ENCODE assay signal across 8 cellular contexts in the genomic region with DNA sequence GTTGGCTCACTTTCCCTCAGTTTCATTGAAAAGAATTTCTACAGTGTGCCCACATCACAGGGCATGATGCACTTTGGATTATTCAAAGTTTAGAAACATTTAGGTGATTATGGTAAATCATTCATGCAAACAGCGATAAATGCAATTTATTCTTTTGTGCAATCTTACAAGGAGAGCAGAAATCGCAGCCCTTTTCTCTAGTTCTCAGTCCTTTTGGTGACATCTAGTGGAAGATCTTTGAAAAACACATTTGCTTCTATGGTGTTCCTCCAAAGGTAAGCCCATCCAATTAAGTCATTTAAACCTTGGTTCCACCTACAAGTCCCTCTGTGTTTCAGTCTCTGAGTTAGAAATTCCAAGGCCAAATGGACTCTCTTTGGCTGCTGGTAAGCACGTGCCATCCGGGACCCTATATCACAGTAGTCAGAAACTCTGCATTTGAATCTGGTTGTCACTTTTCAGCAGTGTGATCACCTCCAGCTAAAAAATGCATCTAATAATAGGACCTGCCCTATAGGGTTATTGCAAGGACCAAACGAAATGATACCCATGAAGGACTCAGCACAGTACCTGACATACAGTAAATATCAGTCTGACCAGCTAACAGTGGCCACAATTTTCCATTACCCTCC.
A peak's percentile ranks its signal among the peaks of the same experiment; 100 is the strongest.
DNase-seq lines count a peak whose midpoint lies in the region; ATAC-seq, FAIRE-seq and TF ChIP-seq lines count a peak whose summit lies in the region.

No MANE protein-coding gene starts in this region.

- no peak overlapping the region for H3K9ac ChIP-seq in HepG2 (ENCODE audit: insufficient read depth, low read depth, low read length)

- TF ChIP-seq RAD21 in HepG2 (CRISPR knock-in tag; IDR thresholded peaks at IDR 0.05): 0 out of 2 replicates have a peak, but pooled peaks have one; percentile 44

- H3K36me3 Mint-ChIP-seq in activated CD4-positive, alpha-beta memory T cell treated with anti-CD3 and anti-CD28 coated beads, Interleukin-2, amount 10 ng/mL, durations not matched to agents 7 days and 5 days (ENCODE audit: low read depth): peaks cover 46% of the 10 kb centered on the region
- H3K36me3 Mint-ChIP-seq in activated naive CD8-positive, alpha-beta T cell treated with anti-CD3 and anti-CD28 coated beads, Interleukin-2, amount 50 U/mL, for 24 hours (ENCODE audit: low read depth): peaks cover 20% of the 10 kb centered on the region

- H3K4me1 ChIP-seq in HepG2 (ENCODE audit: insufficient read depth, low read length) (peaks cover 35% of the 10 kb centered on the region), suprapubic skin (no peaks in the 10 kb centered on the region)

- WGBS in HepG2 (ENCODE audit: low lambda C conversion rate): 47% methylated on average over 5 of the region's 5 CpGs
- WGBS in suprapubic skin: 45% methylated on average over 5 of the region's 5 CpGs

- H3K27me3 ChIP-seq in HepG2 (ENCODE audit: control insufficient read depth in 1 of 2, insufficient read depth in 2 of 2, low read length in 2 of 2) (no peaks in the 10 kb centered on the region), suprapubic skin (no peaks in the 10 kb centered on the region)

- intact Hi-C loops in HepG2 (cut with micrococcal nuclease; ENCODE audit: unreplicated experiment): loop anchor here (1.0 to 10.0 kb wide), 4 partner anchors 68 to 308 kb away; no protein-coding TSS in a partner anchor

- FAIRE-seq in HepG2 (lab: Jason Lieb, UNC): peak; percentile 82

- ATAC-seq in HepG2: no peak
- ATAC-seq in activated naive CD8-positive, alpha-beta T cell treated with anti-CD3 and anti-CD28 coated beads, Interleukin-2, amount 50 U/mL, for 24 hours: no peak

- no peaks in the 10 kb centered on the region for H3K4me1 Mint-ChIP-seq in activated CD4-positive, alpha-beta memory T cell treated with anti-CD3 and anti-CD28 coated beads, Interleukin-2, amount 10 ng/mL, durations not matched to agents 7 days and 5 days
- peaks cover 11% of the 10 kb centered on the region for H3K4me1 Mint-ChIP-seq in activated naive CD8-positive, alpha-beta T cell treated with anti-CD3 and anti-CD28 coated beads, Interleukin-2, amount 50 U/mL, for 24 hours

- no peak overlapping the region for H3K27ac Mint-ChIP-seq in activated CD4-positive, alpha-beta memory T cell treated with anti-CD3 and anti-CD28 coated beads, Interleukin-2, amount 10 ng/mL, durations not matched to agents 7 days and 5 days
- no peak overlapping the region for H3K27ac Mint-ChIP-seq in activated naive CD8-positive, alpha-beta T cell treated with anti-CD3 and anti-CD28 coated beads, Interleukin-2, amount 50 U/mL, for 24 hours

- CTCF ChIA-PET in HepG2 (lab: Yijun Ruan, JAX; ENCODE audit: low intra/inter-chr PET ratio, low total read pairs): interaction anchor here (1.3 to 1.5 kb wide), 3 partner anchors 12 to 142 kb away, joined by 3 to 10 read pairs (median 7); no protein-coding TSS in a partner anchor
- CTCF ChIA-PET in activated CD4-positive, alpha-beta memory T cell treated with anti-CD3 and anti-CD28 coated beads, Interleukin-2, amount 10 ng/mL, durations not matched to agents 7 days and 5 days (lab: Charles Lee): interaction anchor here (1.5 kb wide), 2 partner anchors 10 to 23 kb away, joined by 3 read pairs; no protein-coding TSS in a partner anchor

- TF ChIP-seq POLR2A in HepG2 (IDR thresholded peaks at IDR 0.05; ENCODE audit: insufficient read depth in 1 of 2, low read depth in 2 of 2, low read length in 2 of 2): no peak
- TF ChIP-seq POLR2A in suprapubic skin (IDR thresholded peaks at IDR 0.05): no peak

- POLR2A ChIA-PET in HepG2 (lab: Yijun Ruan, JAX): no interaction called here
- POLR2A ChIA-PET in activated CD4-positive, alpha-beta memory T cell treated with anti-CD3 and anti-CD28 coated beads, Interleukin-2, amount 10 ng/mL, durations not matched to agents 7 days and 5 days (lab: Charles Lee): no interaction called here

- no peak overlapping the region for H3K4me2 ChIP-seq in HepG2 (ENCODE audit: low read depth, low read length)

- H3K36me3 ChIP-seq in HepG2 (replicated peaks in 1 of 2; ENCODE audit: control insufficient read depth in 1 of 2, insufficient read depth in 2 of 2, low read length in 2 of 2) (peaks cover 20 to 51% of the 10 kb centered on the region in 2 experiments; a peak in 4 of 5 replicates), suprapubic skin (peaks cover 51% of the 10 kb centered on the region)

- TF ChIP-seq CTCF in GM12874 (IDR thresholded peaks at IDR 0.05; ENCODE audit: insufficient read depth, low read depth, low read length) (peak; percentile 34), HepG2 (CRISPR knock-in tag; IDR thresholded peaks at IDR 0.05) (peak; percentile 78), suprapubic skin (IDR thresholded peaks at IDR 0.05) (peak in 1 of 2 donors; percentile 19)

- H3K79me2 ChIP-seq in HepG2 (ENCODE audit: insufficient read depth, low read length): no peaks in the 10 kb centered on the region

- no peaks in the 10 kb centered on the region; the same call in 1 of the 2 replicates for H4K20me1 ChIP-seq in HepG2 (ENCODE audit: insufficient read depth, low read length)

- H3K4me3 Mint-ChIP-seq in activated CD4-positive, alpha-beta memory T cell treated with anti-CD3 and anti-CD28 coated beads, Interleukin-2, amount 10 ng/mL, durations not matched to agents 7 days and 5 days: no peak overlapping the region
- no peak overlapping the region for H3K4me3 Mint-ChIP-seq in activated naive CD8-positive, alpha-beta T cell treated with anti-CD3 and anti-CD28 coated beads, Interleukin-2, amount 50 U/mL, for 24 hours

- DNase-seq in AML-193 (lab: John Stamatoyannopoulos, UW) (peak; percentile 52 to 68), NCI-H2196 treated with DMSO at 0.1 percent for 48 hours (lab: John Stamatoyannopoulos, UW; ENCODE audit: unreplicated experiment) (peak; percentile 36), brain pericyte (ENCODE audit: low read depth, low spot score) (peak; percentile 17), HepG2 (ENCODE audit: low spot score) (peak; percentile 59), suprapubic skin (ENCODE audit: low spot score in 2 of 2) (no peak)
- DNase-seq in activated CD4-positive, alpha-beta memory T cell treated with anti-CD3 and anti-CD28 coated beads, Interleukin-2, amount 10 ng/mL, durations not matched to agents 7 days and 5 days: no peak
- DNase-seq in activated naive CD8-positive, alpha-beta T cell treated with anti-CD3 and anti-CD28 coated beads, Interleukin-2, amount 50 U/mL, for 24 hours: no peak

- in situ Hi-C loops in HepG2 (cut with HindIII; ENCODE audit: extremely low pct_ligation_motif_present, low pct_unique_long_range_greater_than_20kb): loop anchor here (10.0 kb wide), 1 partner anchor 298 kb away; a partner anchor contains a TSS

- BruUV-seq in HepG2 (replicated peaks; lab: Mats Ljungman, UMichigan): no TSS peak

- no peak for TF ChIP-seq EP300 in HepG2 (IDR thresholded peaks at IDR 0.05; ENCODE audit: low read depth in 2 of 2, low read length in 2 of 2)
- TF ChIP-seq EP300 in HepG2 (CRISPR knock-in tag; IDR thresholded peaks at IDR 0.05; ENCODE audit: borderline replicate concordance): no peak
- TF ChIP-seq EP300 in suprapubic skin (IDR thresholded peaks at IDR 0.05): no peak

- no peak overlapping the region for H2AFZ ChIP-seq in HepG2 (ENCODE audit: low read length)

- H3K27ac ChIP-seq in HepG2 (ENCODE audit: extremely low read length, insufficient read depth, low read length): no peak overlapping the region
- H3K27ac ChIP-seq in suprapubic skin: no peak overlapping the region

- H3K27me3 Mint-ChIP-seq in activated CD4-positive, alpha-beta memory T cell treated with anti-CD3 and anti-CD28 coated beads, Interleukin-2, amount 10 ng/mL, durations not matched to agents 7 days and 5 days: no peaks in the 10 kb centered on the region
- no peaks in the 10 kb centered on the region for H3K27me3 Mint-ChIP-seq in activated naive CD8-positive, alpha-beta T cell treated with anti-CD3 and anti-CD28 coated beads, Interleukin-2, amount 50 U/mL, for 24 hours

- H3K4me3 ChIP-seq in HepG2 (replicated peaks in 1 of 3; ENCODE audit: insufficient read depth in 1 of 3, low read depth in 2 of 3, low read length in 3 of 3) (no peak overlapping the region), suprapubic skin (no peak overlapping the region)

- H3K9me3 ChIP-seq in HepG2 (ENCODE audit: low read length) (no peaks in the 10 kb centered on the region), suprapubic skin (no peaks in the 10 kb centered on the region)

- H3K9me3 Mint-ChIP-seq in activated CD4-positive, alpha-beta memory T cell treated with anti-CD3 and anti-CD28 coated beads, Interleukin-2, amount 10 ng/mL, durations not matched to agents 7 days and 5 days: no peaks in the 10 kb centered on the region
- no peaks in the 10 kb centered on the region for H3K9me3 Mint-ChIP-seq in activated naive CD8-positive, alpha-beta T cell treated with anti-CD3 and anti-CD28 coated beads, Interleukin-2, amount 50 U/mL, for 24 hours

TF ChIP-seq in HepG2, 621 proteins besides CTCF, POLR2A, EP300 and RAD21:
- TF ChIP-seq, protein P1, sequence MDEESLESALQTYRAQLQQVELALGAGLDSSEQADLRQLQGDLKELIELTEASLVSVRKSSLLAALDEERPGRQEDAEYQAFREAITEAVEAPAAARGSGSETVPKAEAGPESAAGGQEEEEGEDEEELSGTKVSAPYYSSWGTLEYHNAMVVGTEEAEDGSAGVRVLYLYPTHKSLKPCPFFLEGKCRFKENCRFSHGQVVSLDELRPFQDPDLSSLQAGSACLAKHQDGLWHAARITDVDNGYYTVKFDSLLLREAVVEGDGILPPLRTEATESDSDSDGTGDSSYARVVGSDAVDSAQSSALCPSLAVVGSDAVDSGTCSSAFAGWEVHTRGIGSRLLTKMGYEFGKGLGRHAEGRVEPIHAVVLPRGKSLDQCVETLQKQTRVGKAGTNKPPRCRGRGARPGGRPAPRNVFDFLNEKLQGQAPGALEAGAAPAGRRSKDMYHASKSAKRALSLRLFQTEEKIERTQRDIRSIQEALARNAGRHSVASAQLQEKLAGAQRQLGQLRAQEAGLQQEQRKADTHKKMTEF (CRISPR knock-in tag; IDR thresholded peaks at IDR 0.05): 0 out of 2 replicates have a peak, but pooled peaks have one; percentile 42
- TF ChIP-seq MYNN (CRISPR knock-in tag; IDR thresholded peaks at IDR 0.05; ENCODE audit: low read depth) (no peak), CEBPG (CRISPR knock-in tag; IDR thresholded peaks at IDR 0.05) (0 out of 2 replicates have a peak, but pooled peaks have one; percentile 8), STAG1 (CRISPR knock-in tag; IDR thresholded peaks at IDR 0.05) (peak; percentile 79), SMC3 (IDR thresholded peaks at IDR 0.05; ENCODE audit: low read length) (peak; percentile 62), RBM22 (optimal IDR thresholded peaks at IDR 0.05; ENCODE audit: low read length) (peak; percentile 25), ADNP (CRISPR knock-in tag; IDR thresholded peaks at IDR 0.05) (no peak)

Comparison
In these comparisons a context has a peak if more than half of its experiments do, and no peak if none do; other contexts are left out.
1. DNase-seq: peak in AML-193 (2 of 2), NCI-H2196 treated with DMSO at 0.1 percent for 48 hours (single experiment), brain pericyte (single experiment) and HepG2 (single experiment); none in suprapubic skin (0 of 2), activated CD4-positive, alpha-beta memory T cell treated with anti-CD3 and anti-CD28 coated beads, Interleukin-2, amount 10 ng/mL, durations not matched to agents 7 days and 5 days (single experiment) and activated naive CD8-positive, alpha-beta T cell treated with anti-CD3 and anti-CD28 coated beads, Interleukin-2, amount 50 U/mL, for 24 hours (single experiment).